In the genomic region with DNA sequence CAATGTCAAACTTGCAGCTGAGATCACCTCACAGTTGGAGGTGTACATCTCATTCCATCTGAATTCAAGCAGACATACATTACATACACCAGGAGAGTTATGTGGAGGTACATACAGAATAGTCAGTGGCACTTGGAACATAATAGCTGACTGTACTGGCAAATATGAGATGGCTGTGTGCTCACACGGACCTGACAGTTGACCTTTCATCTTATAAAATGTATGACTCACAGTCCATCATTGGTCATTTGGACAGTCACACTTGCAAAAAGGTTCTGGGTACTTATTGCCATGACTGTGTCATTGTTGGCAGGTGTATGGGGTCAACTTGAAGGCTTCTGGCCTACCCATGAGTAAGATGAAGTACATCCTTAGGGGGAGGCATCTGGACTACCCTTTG, we compare ENCODE assay signal across 29 cellular contexts.
DNase-seq lines count a peak whose midpoint lies in the region; ATAC-seq, FAIRE-seq and TF ChIP-seq lines count a peak whose summit lies in the region.
"Had no signal": no experiment of that assay in that cellular context is flagged by ENCODE, and none has a peak within 500 bp of the region (broad histone marks: within the 10 kb centered on the region; RNA-seq: fewer than 3 reads in every experiment).

No MANE protein-coding gene starts in this region.

- no peak overlapping the region for H3K4me3 ChIP-seq in bronchial epithelial cell (ENCODE audit: low read depth, low read length)
- no peak overlapping the region for H3K4me3 ChIP-seq in HepG2 (replicated peaks in 1 of 3; ENCODE audit: insufficient read depth in 1 of 3, low read depth in 2 of 3, low read length in 3 of 3)
- no peak overlapping the region for H3K4me3 ChIP-seq in endodermal cell (ENCODE audit: low read length)
- H3K4me3 ChIP-seq: A549, esophagus muscularis mucosa, gastroesophageal sphincter, skin epidermis, thyroid gland had no signal

- TF ChIP-seq EP300 in HepG2 (IDR thresholded peaks at IDR 0.05; ENCODE audit: low read depth in 2 of 2, low read length in 2 of 2), result no peak
- no peak for TF ChIP-seq EP300 in HepG2 (CRISPR knock-in tag; IDR thresholded peaks at IDR 0.05; ENCODE audit: borderline replicate concordance)

- no peak overlapping the region for H3K4me2 ChIP-seq in HepG2 (ENCODE audit: low read depth, low read length)
- H3K4me2 ChIP-seq: A549 had no signal

- WGBS in HepG2 (ENCODE audit: low lambda C conversion rate), result 0% methylated on average over 1 of the region's 1 CpG
- WGBS in endodermal cell (ENCODE audit: insufficient coverage in 1 of 2, insufficient read length in 1 of 2), 2 experiments, result 89% methylated on average over 1 of the region's 1 CpG; no CpG with 5 or more reads in 1 of the 2 experiments

- no peak overlapping the region for H3K27ac ChIP-seq in HepG2 (ENCODE audit: extremely low read length, insufficient read depth, low read length)
- no peak overlapping the region for H3K27ac ChIP-seq in endodermal cell (ENCODE audit: low read depth, low read length)
- H3K27ac ChIP-seq: A549, esophagus muscularis mucosa, gastroesophageal sphincter, skin epidermis, thyroid gland, VCaP had no signal

- DNase-seq in AG20443 (ENCODE audit: low spot score) (peak; percentile 32), NAMALWA (ENCODE audit: low spot score) (peak; percentile 0), bronchial epithelial cell (ENCODE audit: low read depth) (no peak), HepG2 (ENCODE audit: low spot score) (peak; percentile 11), DMS153 treated with DMSO at 0.1 percent for 48 hours (lab: John Stamatoyannopoulos, UW; ENCODE audit: unreplicated experiment) (no peak), NCI-H524 (lab: John Stamatoyannopoulos, UW) (no peak), endodermal cell (no peak), amygdala (lab: John Stamatoyannopoulos, UW) (no peak)
- DNase-seq: activated CD4-positive, alpha-beta T cell treated with anti-CD3 and anti-CD28 coated beads for 4 hours; activated effector memory CD4-positive, alpha-beta T cell treated with Interleukin-2 at 50 U/mL for 16 hours; activated T-cell treated with anti-CD3 and anti-CD28 coated beads for 4 hours; aorta; caudate nucleus; cortex of kidney; DMS79; NCI-H1417; NCI-H2081; NCI-H226; NCI-H774; thyroid gland had no signal

- ATAC-seq in HepG2, result no peak; the same call in 2 of the 3 replicates
- ATAC-seq: A549; gastroesophageal sphincter; natural killer cell treated with Interleukin-12 subunit alpha and Interleukin-12 subunit beta and Interleukin-15 and Interleukin-18, amount 100 ng/mL, for 72 hours; SK-N-SH treated with all-trans-retinoic acid at 6 μM for 48 hours had no signal

- H3K9me3 ChIP-seq in HepG2 (ENCODE audit: low read length), result no peaks in the 10 kb centered on the region
- H3K9me3 ChIP-seq in endodermal cell (ENCODE audit: control insufficient read depth, low read length), result no peaks in the 10 kb centered on the region
- H3K9me3 ChIP-seq: A549, esophagus muscularis mucosa, gastroesophageal sphincter, thyroid gland had no signal

- no peak overlapping the region for H2AFZ ChIP-seq in HepG2 (ENCODE audit: low read length)

- no peaks in the 10 kb centered on the region for H4K20me1 ChIP-seq in HepG2 (ENCODE audit: insufficient read depth, low read length)

- H3K4me3 Mint-ChIP-seq in endodermal cell, result no peak overlapping the region
- H3K4me3 Mint-ChIP-seq: activated naive CD8-positive, alpha-beta T cell; natural killer cell treated with Interleukin-12 subunit alpha and Interleukin-12 subunit beta and Interleukin-15 and Interleukin-18, amount 100 ng/mL, for 72 hours; stimulated activated naive CD8-positive, alpha-beta T cell treated with anti-CD3 and anti-CD28 coated beads, Interleukin-15, Interleukin-2, amounts not matched to agents 100 ng/mL and 50 ng/mL, for 24 hours had no signal

- no peaks in the 10 kb centered on the region for H3K9me3 Mint-ChIP-seq in endodermal cell
- H3K9me3 Mint-ChIP-seq: natural killer cell treated with Interleukin-12 subunit alpha and Interleukin-12 subunit beta and Interleukin-15 and Interleukin-18, amount 100 ng/mL, for 72 hours; stimulated activated naive CD8-positive, alpha-beta T cell treated with anti-CD3 and anti-CD28 coated beads, Interleukin-15, Interleukin-2, amounts not matched to agents 100 ng/mL and 50 ng/mL, for 24 hours had no signal

- no peaks in the 10 kb centered on the region for H3K36me3 ChIP-seq in bronchial epithelial cell (ENCODE audit: control insufficient read depth, insufficient read depth, low read length)
- no peaks in the 10 kb centered on the region for H3K36me3 ChIP-seq in HepG2 (replicated peaks in 1 of 2; ENCODE audit: control insufficient read depth in 1 of 2, insufficient read depth in 2 of 2, low read length in 2 of 2)
- no peaks in the 10 kb centered on the region for H3K36me3 ChIP-seq in endodermal cell (ENCODE audit: control insufficient read depth, insufficient read depth, low read length)
- H3K36me3 ChIP-seq: esophagus muscularis mucosa, gastroesophageal sphincter, thyroid gland had no signal

- BruUV-seq in HepG2 (replicated peaks; lab: Mats Ljungman, UMichigan), result no TSS peak

- H3K4me1 ChIP-seq in HepG2 (ENCODE audit: insufficient read depth, low read length) (no peaks in the 10 kb centered on the region), endodermal cell (ENCODE audit: control insufficient read depth, insufficient read depth, low read length) (no peaks in the 10 kb centered on the region)
- H3K4me1 ChIP-seq: A549, esophagus muscularis mucosa, gastroesophageal sphincter, thyroid gland had no signal

- H3K4me1 Mint-ChIP-seq in endodermal cell, result peaks cover 6% of the 10 kb centered on the region

- no peak for TF ChIP-seq CTCF in bronchial epithelial cell (IDR thresholded peaks at IDR 0.05; ENCODE audit: insufficient read depth, low read length, severe bottlenecking)
- TF ChIP-seq CTCF in HepG2 (CRISPR knock-in tag; IDR thresholded peaks at IDR 0.05), result no peak
- no peak for TF ChIP-seq CTCF in endodermal cell (conservative IDR thresholded peaks at IDR 0.05)

- no peaks in the 10 kb centered on the region for H3K79me2 ChIP-seq in HepG2 (ENCODE audit: insufficient read depth, low read length)

- H3K36me3 Mint-ChIP-seq in endodermal cell (ENCODE audit: low read depth), result no peaks in the 10 kb centered on the region
- H3K36me3 Mint-ChIP-seq: activated naive CD8-positive, alpha-beta T cell; natural killer cell treated with Interleukin-12 subunit alpha and Interleukin-12 subunit beta and Interleukin-15 and Interleukin-18, amount 100 ng/mL, for 72 hours had no signal

- TF ChIP-seq POLR2A in HepG2 (IDR thresholded peaks at IDR 0.05; ENCODE audit: insufficient read depth in 1 of 2, low read depth in 2 of 2, low read length in 2 of 2), result no peak

- in situ Hi-C loops in HepG2 (cut with HindIII; ENCODE audit: extremely low pct_ligation_motif_present, low pct_unique_long_range_greater_than_20kb), result no loop called here

- CTCF ChIA-PET in HepG2 (lab: Yijun Ruan, JAX; ENCODE audit: low intra/inter-chr PET ratio, low total read pairs), result no interaction called here

- H3K9ac ChIP-seq in HepG2 (ENCODE audit: insufficient read depth, low read depth, low read length) (no peak overlapping the region), endodermal cell (ENCODE audit: extremely low read depth, low read length, poor library complexity, severe bottlenecking) (no peak overlapping the region)

- H3K27ac Mint-ChIP-seq in endodermal cell, result no peak overlapping the region
- H3K27ac Mint-ChIP-seq: activated naive CD8-positive, alpha-beta T cell; natural killer cell treated with Interleukin-12 subunit alpha and Interleukin-12 subunit beta and Interleukin-15 and Interleukin-18, amount 100 ng/mL, for 72 hours; stimulated activated naive CD8-positive, alpha-beta T cell treated with anti-CD3 and anti-CD28 coated beads, Interleukin-15, Interleukin-2, amounts not matched to agents 100 ng/mL and 50 ng/mL, for 24 hours had no signal

- POLR2A ChIA-PET in HepG2 (lab: Yijun Ruan, JAX), result no interaction called here

- peaks cover 11% of the 10 kb centered on the region for H3K27me3 ChIP-seq in bronchial epithelial cell (ENCODE audit: control insufficient read depth, insufficient read depth, low read length)
- H3K27me3 ChIP-seq in HepG2 (ENCODE audit: control insufficient read depth in 1 of 2, insufficient read depth in 2 of 2, low read length in 2 of 2), result no peaks in the 10 kb centered on the region
- peaks cover 8% of the 10 kb centered on the region for H3K27me3 ChIP-seq in endodermal cell (ENCODE audit: control insufficient read depth, insufficient read depth, low read length, poor library complexity, severe bottlenecking)
- H3K27me3 ChIP-seq: esophagus muscularis mucosa, gastroesophageal sphincter, thyroid gland had no signal

- no peak for TF ChIP-seq RAD21 in HepG2 (CRISPR knock-in tag; IDR thresholded peaks at IDR 0.05)

- H3K27me3 Mint-ChIP-seq in endodermal cell (ENCODE audit: insufficient read depth), result peaks cover 15% of the 10 kb centered on the region
- H3K27me3 Mint-ChIP-seq: activated naive CD8-positive, alpha-beta T cell had no signal

- peak; percentile 66 for FAIRE-seq in bronchial epithelial cell (lab: Jason Lieb, UNC)
- FAIRE-seq in HepG2 (lab: Jason Lieb, UNC), result no peak
- FAIRE-seq: A549 had no signal

- intact Hi-C loops in HepG2 (cut with micrococcal nuclease; ENCODE audit: unreplicated experiment), result no loop called here

TF ChIP-seq in HepG2, 621 proteins besides CTCF, POLR2A, EP300 and RAD21:
- TF ChIP-seq ZNF136 (CRISPR knock-in tag; IDR thresholded peaks at IDR 0.05; ENCODE audit: low read depth), result no peak
- TF ChIP-seq, protein P1, sequence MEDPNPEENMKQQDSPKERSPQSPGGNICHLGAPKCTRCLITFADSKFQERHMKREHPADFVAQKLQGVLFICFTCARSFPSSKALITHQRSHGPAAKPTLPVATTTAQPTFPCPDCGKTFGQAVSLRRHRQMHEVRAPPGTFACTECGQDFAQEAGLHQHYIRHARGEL (CRISPR knock-in tag; IDR thresholded peaks at IDR 0.05), result no peak
- peak; percentile 34; the same call in 1 of the 2 replicates for TF ChIP-seq CREB1 (IDR thresholded peaks at IDR 0.05)
- no peak for TF ChIP-seq CREB1 (CRISPR knock-in tag; IDR thresholded peaks at IDR 0.05)
- 0 out of 2 replicates have a peak, but pooled peaks have one; percentile 29 for TF ChIP-seq FOSL2 (CRISPR knock-in tag; IDR thresholded peaks at IDR 0.05)

Comparison
In these comparisons a context has a peak if more than half of its experiments do, and no peak if none do; other contexts are left out.
1. DNase-seq: peak in AG20443 (single experiment), NAMALWA (single experiment) and HepG2 (single experiment); none in bronchial epithelial cell (single experiment), DMS153 treated with DMSO at 0.1 percent for 48 hours (single experiment), NCI-H524 (0 of 2), endodermal cell (single experiment) and amygdala (0 of 56).